Comparison of ENCODE assay signal across 16 cellular contexts in the genomic region with DNA sequence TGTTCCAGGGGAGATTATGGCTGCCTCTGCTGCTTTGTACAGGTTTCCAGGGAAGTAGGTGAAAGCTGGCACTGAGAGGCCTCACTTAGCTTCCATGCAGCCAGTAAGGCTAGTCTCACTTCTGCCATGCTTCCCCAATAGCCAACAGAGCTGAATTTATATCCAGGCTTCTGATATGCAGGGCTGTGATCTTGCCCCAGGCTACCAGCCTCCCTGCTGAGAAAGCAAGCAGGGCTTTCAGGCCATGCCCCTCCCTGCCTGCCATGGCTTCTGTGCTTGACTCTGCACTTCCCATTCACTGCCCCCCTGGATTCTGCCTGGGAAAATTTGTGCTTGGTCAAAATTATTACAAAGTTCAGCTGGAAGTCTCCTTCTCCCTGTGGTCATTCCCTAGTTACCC.
DNase-seq lines count a peak whose midpoint lies in the region; ATAC-seq, FAIRE-seq and TF ChIP-seq lines count a peak whose summit lies in the region.
"Had no signal": no experiment of that assay in that cellular context is flagged by ENCODE, and none has a peak within 500 bp of the region (broad histone marks: within the 10 kb centered on the region; RNA-seq: fewer than 3 reads in every experiment).

No MANE protein-coding gene starts in this region.

- H3K4me3 Mint-ChIP-seq in endodermal cell: no peak overlapping the region
- H3K4me3 Mint-ChIP-seq in stimulated activated naive CD8-positive, alpha-beta T cell treated with anti-CD3 and anti-CD28 coated beads, Interleukin-15, amount 100 ng/mL, for 72 hours: no peak overlapping the region
- H3K4me3 Mint-ChIP-seq: CD4-positive, CD25-positive, alpha-beta regulatory T cell; HFFc6 had no signal

- POLR2A ChIA-PET in HepG2 (lab: Yijun Ruan, JAX): no interaction called here

- no peaks in the 10 kb centered on the region for H3K79me2 ChIP-seq in HepG2 (ENCODE audit: insufficient read depth, low read length)

- FAIRE-seq in HepG2 (lab: Jason Lieb, UNC): no peak

- H3K9ac ChIP-seq in HepG2 (ENCODE audit: insufficient read depth, low read depth, low read length) (no peak overlapping the region), NT2/D1 (ENCODE audit: insufficient read length, low read depth) (no peak overlapping the region), endodermal cell (ENCODE audit: extremely low read depth, low read length, poor library complexity, severe bottlenecking) (no peak overlapping the region)
- H3K9ac ChIP-seq: BLaER1 treated with 17β-estradiol and CSF1 and Interleukin-3, amounts not matched to agents 10 nM and 100 nM had no signal

- peaks cover 4% of the 10 kb centered on the region for H3K4me1 Mint-ChIP-seq in endodermal cell
- H3K4me1 Mint-ChIP-seq in stimulated activated naive CD8-positive, alpha-beta T cell treated with anti-CD3 and anti-CD28 coated beads, Interleukin-15, amount 100 ng/mL, for 72 hours: no peaks in the 10 kb centered on the region
- H3K4me1 Mint-ChIP-seq: CD4-positive, CD25-positive, alpha-beta regulatory T cell; IgD-negative memory B cell had no signal

- H3K4me2 ChIP-seq in HepG2 (ENCODE audit: low read depth, low read length): no peak overlapping the region
- H3K4me2 ChIP-seq: BLaER1 treated with 17β-estradiol and CSF1 and Interleukin-3, amounts not matched to agents 10 nM and 100 nM had no signal

- no peaks in the 10 kb centered on the region for H3K27me3 Mint-ChIP-seq in endodermal cell (ENCODE audit: insufficient read depth)
- no peaks in the 10 kb centered on the region for H3K27me3 Mint-ChIP-seq in stimulated activated naive CD8-positive, alpha-beta T cell treated with anti-CD3 and anti-CD28 coated beads, Interleukin-15, amount 100 ng/mL, for 72 hours
- H3K27me3 Mint-ChIP-seq: CD4-positive, CD25-positive, alpha-beta regulatory T cell; IgD-negative memory B cell had no signal

- no peak overlapping the region for H2AFZ ChIP-seq in HepG2 (ENCODE audit: low read length)

- intact Hi-C loops in HepG2 (cut with micrococcal nuclease; ENCODE audit: unreplicated experiment): no loop called here
- intact Hi-C loops in right lobe of liver (cut with DNase I): no loop called here

- H3K27ac ChIP-seq in HepG2 (ENCODE audit: extremely low read length, insufficient read depth, low read length) (no peak overlapping the region), right lobe of liver (no peak overlapping the region), endodermal cell (ENCODE audit: low read depth, low read length) (no peak overlapping the region), WERI-Rb-1 (no peak overlapping the region)
- H3K27ac ChIP-seq: BLaER1 treated with 17β-estradiol and CSF1 and Interleukin-3, amounts not matched to agents 10 nM and 100 nM had no signal

- BruUV-seq in HepG2 (replicated peaks; lab: Mats Ljungman, UMichigan): no TSS peak

- H3K36me3 ChIP-seq in HepG2 (replicated peaks in 1 of 2; ENCODE audit: control insufficient read depth in 1 of 2, insufficient read depth in 2 of 2, low read length in 2 of 2) (no peaks in the 10 kb centered on the region), right lobe of liver (no peaks in the 10 kb centered on the region), NT2/D1 (ENCODE audit: insufficient read depth, insufficient read length, low read length) (no peaks in the 10 kb centered on the region), endodermal cell (ENCODE audit: control insufficient read depth, insufficient read depth, low read length) (no peaks in the 10 kb centered on the region), WERI-Rb-1 (no peaks in the 10 kb centered on the region)
- H3K36me3 ChIP-seq: BLaER1 treated with 17β-estradiol and CSF1 and Interleukin-3, amounts not matched to agents 10 nM and 100 nM had no signal

- peak; percentile 16; the same call in 1 of the 3 replicates for ATAC-seq in HepG2
- no peak for ATAC-seq in right lobe of liver
- ATAC-seq in HG03095 (IDR thresholded peaks at IDR 0.05; ENCODE audit: unreplicated experiment): no peak
- no peak for ATAC-seq in stimulated activated naive CD8-positive, alpha-beta T cell treated with anti-CD3 and anti-CD28 coated beads, Interleukin-15, amount 100 ng/mL, for 72 hours

- no peak for DNase-seq in HepG2 (ENCODE audit: low spot score)
- no peak for DNase-seq in right lobe of liver
- DNase-seq in NT2/D1 (ENCODE audit: low read depth, low spot score): peak; percentile 5
- DNase-seq in endodermal cell: peak; percentile 69
- no peak for DNase-seq in NCI-H1694 treated with DMSO at 0.1 percent for 48 hours (lab: John Stamatoyannopoulos, UW)
- DNase-seq in WERI-Rb-1: no peak
- no peak for DNase-seq in stimulated activated naive CD8-positive, alpha-beta T cell treated with anti-CD3 and anti-CD28 coated beads, Interleukin-15, amount 100 ng/mL, for 72 hours
- DNase-seq: ACHN; CD4-positive, CD25-positive, alpha-beta regulatory T cell; DMS53; GOT3; HCEC 1CT; HFFc6 had no signal

- H3K27me3 ChIP-seq in HepG2 (ENCODE audit: control insufficient read depth in 1 of 2, insufficient read depth in 2 of 2, low read length in 2 of 2) (no peaks in the 10 kb centered on the region), right lobe of liver (no peaks in the 10 kb centered on the region), NT2/D1 (ENCODE audit: insufficient read depth, insufficient read length) (no peaks in the 10 kb centered on the region), endodermal cell (ENCODE audit: control insufficient read depth, insufficient read depth, low read length, poor library complexity, severe bottlenecking) (no peaks in the 10 kb centered on the region), WERI-Rb-1 (ENCODE audit: insufficient read depth, low read depth, severe bottlenecking) (peaks cover 2% of the 10 kb centered on the region)
- H3K27me3 ChIP-seq: BLaER1 treated with 17β-estradiol and CSF1 and Interleukin-3, amounts not matched to agents 10 nM and 100 nM had no signal

- CTCF ChIA-PET in HepG2 (lab: Yijun Ruan, JAX; ENCODE audit: low intra/inter-chr PET ratio, low total read pairs): no interaction called here

- in situ Hi-C loops in HepG2 (cut with HindIII; ENCODE audit: extremely low pct_ligation_motif_present, low pct_unique_long_range_greater_than_20kb): no loop called here

- H3K36me3 Mint-ChIP-seq in endodermal cell (ENCODE audit: low read depth): peaks cover 2% of the 10 kb centered on the region
- H3K36me3 Mint-ChIP-seq: CD4-positive, CD25-positive, alpha-beta regulatory T cell; IgD-negative memory B cell had no signal

- no peak for TF ChIP-seq RAD21 in HepG2 (CRISPR knock-in tag; IDR thresholded peaks at IDR 0.05)

- no peak for TF ChIP-seq CTCF in HepG2 (CRISPR knock-in tag; IDR thresholded peaks at IDR 0.05)
- TF ChIP-seq CTCF in right lobe of liver (IDR thresholded peaks at IDR 0.05): no peak
- TF ChIP-seq CTCF in endodermal cell (conservative IDR thresholded peaks at IDR 0.05): no peak
- no peak for TF ChIP-seq CTCF in WERI-Rb-1 (IDR thresholded peaks at IDR 0.05; ENCODE audit: low read depth, low read length)

- TF ChIP-seq EP300 in HepG2 (IDR thresholded peaks at IDR 0.05; ENCODE audit: low read depth in 2 of 2, low read length in 2 of 2) (no peak), HepG2 (CRISPR knock-in tag; IDR thresholded peaks at IDR 0.05; ENCODE audit: borderline replicate concordance) (no peak)

- H3K4me1 ChIP-seq in HepG2 (ENCODE audit: insufficient read depth, low read length) (no peaks in the 10 kb centered on the region), right lobe of liver (no peaks in the 10 kb centered on the region), NT2/D1 (ENCODE audit: insufficient read depth, insufficient read length) (peaks cover 2% of the 10 kb centered on the region), endodermal cell (ENCODE audit: control insufficient read depth, insufficient read depth, low read length) (peaks cover 3% of the 10 kb centered on the region)
- H3K4me1 ChIP-seq: BLaER1 treated with 17β-estradiol and CSF1 and Interleukin-3, amounts not matched to agents 10 nM and 100 nM had no signal

- H3K9me3 ChIP-seq in HepG2 (ENCODE audit: low read length) (no peaks in the 10 kb centered on the region), right lobe of liver (no peaks in the 10 kb centered on the region), NT2/D1 (ENCODE audit: insufficient read depth, low read length) (peaks cover 8% of the 10 kb centered on the region; the same call in 1 of the 2 replicates), endodermal cell (ENCODE audit: control insufficient read depth, low read length) (peaks cover 15% of the 10 kb centered on the region), WERI-Rb-1 (ENCODE audit: severe bottlenecking) (no peaks in the 10 kb centered on the region)

- H3K9me3 Mint-ChIP-seq in endodermal cell: peaks cover 8% of the 10 kb centered on the region
- H3K9me3 Mint-ChIP-seq in stimulated activated naive CD8-positive, alpha-beta T cell treated with anti-CD3 and anti-CD28 coated beads, Interleukin-15, amount 100 ng/mL, for 72 hours: peaks cover 6 to 9% of the 10 kb centered on the region in 2 donors

- H4K20me1 ChIP-seq in HepG2 (ENCODE audit: insufficient read depth, low read length): no peaks in the 10 kb centered on the region
- H4K20me1 ChIP-seq: BLaER1 treated with 17β-estradiol and CSF1 and Interleukin-3, amounts not matched to agents 10 nM and 100 nM had no signal

- no peak overlapping the region for H3K4me3 ChIP-seq in HepG2 (replicated peaks in 1 of 3; ENCODE audit: insufficient read depth in 1 of 3, low read depth in 2 of 3, low read length in 3 of 3)
- H3K4me3 ChIP-seq in right lobe of liver: no peak overlapping the region
- no peak overlapping the region for H3K4me3 ChIP-seq in NT2/D1 (ENCODE audit: insufficient read length, low read depth)
- H3K4me3 ChIP-seq in endodermal cell (ENCODE audit: low read length): no peak overlapping the region
- no peak overlapping the region for H3K4me3 ChIP-seq in WERI-Rb-1 (ENCODE audit: low read depth, low read length)
- H3K4me3 ChIP-seq: BLaER1 treated with 17β-estradiol and CSF1 and Interleukin-3, amounts not matched to agents 10 nM and 100 nM had no signal

- H3K27ac Mint-ChIP-seq in endodermal cell: no peak overlapping the region
- no peak overlapping the region for H3K27ac Mint-ChIP-seq in stimulated activated naive CD8-positive, alpha-beta T cell treated with anti-CD3 and anti-CD28 coated beads, Interleukin-15, amount 100 ng/mL, for 72 hours
- H3K27ac Mint-ChIP-seq: CD4-positive, CD25-positive, alpha-beta regulatory T cell; HFFc6; IgD-negative memory B cell had no signal

- TF ChIP-seq POLR2A in HepG2 (IDR thresholded peaks at IDR 0.05; ENCODE audit: insufficient read depth in 1 of 2, low read depth in 2 of 2, low read length in 2 of 2) (no peak), right lobe of liver (IDR thresholded peaks at IDR 0.05) (no peak)

TF ChIP-seq in HepG2, 621 proteins besides CTCF, POLR2A, EP300 and RAD21 (continues in another document):
- TF ChIP-seq MBNL3 (CRISPR knock-in tag; conservative IDR thresholded peaks at IDR 0.05): no peak
- TF ChIP-seq ZNF703 (CRISPR knock-in tag; IDR thresholded peaks at IDR 0.05; ENCODE audit: borderline replicate concordance): no peak

Comparison
In these comparisons a context has a peak if more than half of its experiments do, and no peak if none do; other contexts are left out.
1. DNase-seq: peak in NT2/D1 (single experiment) and endodermal cell (single experiment); none in HepG2 (single experiment), right lobe of liver (0 of 3), NCI-H1694 treated with DMSO at 0.1 percent for 48 hours (single experiment), WERI-Rb-1 (single experiment) and stimulated activated naive CD8-positive, alpha-beta T cell treated with anti-CD3 and anti-CD28 coated beads, Interleukin-15, amount 100 ng/mL, for 72 hours (0 of 2).